ENCODE assay signal across 19 cellular contexts in the genomic region with DNA sequence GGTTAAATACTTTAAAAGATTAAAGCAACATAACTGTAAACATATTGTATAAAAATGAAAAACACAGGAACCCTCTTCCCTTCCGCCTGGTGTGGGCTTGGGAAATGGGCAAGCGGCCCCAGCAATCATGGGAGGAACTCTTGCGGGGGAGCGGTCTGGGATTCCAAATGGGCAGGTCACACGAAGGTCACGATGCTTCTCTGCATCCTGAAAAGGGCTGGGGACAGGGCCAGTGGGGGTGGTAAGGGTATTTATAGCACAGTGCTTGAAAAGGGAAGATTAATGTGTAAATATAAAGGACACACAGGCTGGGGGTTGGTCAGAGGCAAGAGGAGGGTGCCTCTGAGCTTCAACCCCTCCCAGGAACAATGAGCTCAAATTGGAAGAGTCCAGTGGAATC. TPM values are rescaled to one million over a fixed set of nuclear protein-coding genes. Genes with fewer than 3 reads are reported as not detected.
DNase-seq lines count a peak whose midpoint lies in the region; ATAC-seq and TF ChIP-seq lines count a peak whose summit lies in the region.
"Had no signal": no experiment of that assay in that cellular context is flagged by ENCODE, and none has a peak within 500 bp of the region (broad histone marks: within the 10 kb centered on the region; RNA-seq: fewer than 3 reads in every experiment).

No MANE protein-coding gene starts in this region.

- H3K4me1 Mint-ChIP-seq in naive thymus-derived CD4-positive, alpha-beta T cell, result peaks cover 22 to 39% (median 30%) of the 10 kb centered on the region in 7 donors

- no peak for ATAC-seq in Panc1
- no peak for ATAC-seq in naive thymus-derived CD4-positive, alpha-beta T cell
- no peak for ATAC-seq in left lobe of liver
- ATAC-seq: activated CD8-positive, alpha-beta memory T cell treated with anti-CD3 and anti-CD28 coated beads, Interleukin-2, amount 10 ng/mL, durations not matched to agents 7 days and 5 days; effector memory CD8-positive, alpha-beta T cell had no signal

- POLR2A ChIA-PET in AG04450 (lab: Yijun Ruan, JAX) (no interaction called here), Panc1 (lab: Charles Lee) (no interaction called here)
- POLR2A ChIA-PET in naive thymus-derived CD4-positive, alpha-beta T cell (lab: Charles Lee), result interaction anchor here (0.6 kb wide), 1 partner anchor 396 kb away, joined by 4 read pairs; no protein-coding TSS in a partner anchor

- CTCF ChIA-PET in AG04450 (lab: Charles Lee) (interaction anchor here (0.7 kb wide), 1 partner anchor 138 kb away, joined by 3 read pairs; no protein-coding TSS in a partner anchor), Panc1 (lab: Charles Lee) (no interaction called here)
- CTCF ChIA-PET in naive thymus-derived CD4-positive, alpha-beta T cell (lab: Charles Lee), result no interaction called here

- H3K27ac ChIP-seq in AG04450 (ENCODE audit: low read depth, low read length), result peak overlapping the region; percentile 33
- H3K27ac ChIP-seq in Panc1 (ENCODE audit: low read length), result no peak overlapping the region
- H3K27ac ChIP-seq in naive thymus-derived CD4-positive, alpha-beta T cell (ENCODE audit: low read depth, low read length), result no peak overlapping the region
- H3K27ac ChIP-seq: prostate gland had no signal

- peaks cover 4% of the 10 kb centered on the region for H3K36me3 ChIP-seq in Panc1 (ENCODE audit: control insufficient read depth, insufficient read depth, low read length)
- peaks cover 0 to 34% (median 6%) of the 10 kb centered on the region in 3 experiments for H3K36me3 ChIP-seq in naive thymus-derived CD4-positive, alpha-beta T cell (ENCODE audit: control insufficient read depth in 2 of 3, insufficient read depth in 3 of 3, low read length in 3 of 3)
- H3K36me3 ChIP-seq: prostate gland had no signal

- peaks cover 0 to 34% (median 29%) of the 10 kb centered on the region in 5 donors for H3K36me3 Mint-ChIP-seq in naive thymus-derived CD4-positive, alpha-beta T cell

- no peak overlapping the region for H3K4me3 Mint-ChIP-seq in naive thymus-derived CD4-positive, alpha-beta T cell
- H3K4me3 Mint-ChIP-seq: activated B cell treated with CpG ODN at 0.5 μM for 24 hours; activated CD8-positive, alpha-beta memory T cell treated with anti-CD3 and anti-CD28 coated beads, Interleukin-2, amount 10 ng/mL, durations not matched to agents 7 days and 5 days; effector memory CD8-positive, alpha-beta T cell had no signal

- DNase-seq in AG04450 (ENCODE audit: low read depth, low spot score) (no peak), Panc1 (ENCODE audit: low read depth, low spot score) (no peak), fibroblast of the aortic adventitia (ENCODE audit: low read depth) (peak; percentile 33), posterior cingulate gyrus (no peak), left lobe of liver (ENCODE audit: low spot score) (no peak), NCI-H748 treated with DMSO at 0.1 percent for 48 hours (lab: John Stamatoyannopoulos, UW) (no peak)
- DNase-seq in naive thymus-derived CD4-positive, alpha-beta T cell, result no peak
- no peak for DNase-seq in NK-92 treated with Interleukin-12 subunit alpha and Interleukin-12 subunit beta, amount 100 ng/mL, for 24 hours (lab: John Stamatoyannopoulos, UW)
- DNase-seq: activated B cell treated with CpG ODN at 0.5 μM for 24 hours; activated CD8-positive, alpha-beta memory T cell treated with anti-CD3 and anti-CD28 coated beads, Interleukin-2, amount 10 ng/mL, durations not matched to agents 7 days and 5 days; activated naive CD4-positive, alpha-beta T cell; COR-L47; effector memory CD8-positive, alpha-beta T cell; KBM-7; NCI-H1436 treated with DMSO at 0.1 percent for 48 hours had no signal

- BruUV-seq in Panc1 (replicated peaks; lab: Mats Ljungman, UMichigan), result TSS peak; percentile 70

- H3K27me3 Mint-ChIP-seq in naive thymus-derived CD4-positive, alpha-beta T cell, result no peaks in the 10 kb centered on the region
- H3K27me3 Mint-ChIP-seq: activated B cell treated with CpG ODN at 0.5 μM for 24 hours; activated CD8-positive, alpha-beta memory T cell treated with anti-CD3 and anti-CD28 coated beads, Interleukin-2, amount 10 ng/mL, durations not matched to agents 7 days and 5 days; effector memory CD8-positive, alpha-beta T cell had no signal

- H3K9me3 Mint-ChIP-seq in naive thymus-derived CD4-positive, alpha-beta T cell, result peaks cover 0 to 2% (median 0%) of the 10 kb centered on the region in 11 donors
- H3K9me3 Mint-ChIP-seq: activated B cell treated with CpG ODN at 0.5 μM for 24 hours; effector memory CD8-positive, alpha-beta T cell had no signal

- H3K27me3 ChIP-seq in AG04450 (ENCODE audit: control insufficient read depth, insufficient read depth, low read length) (no peaks in the 10 kb centered on the region), Panc1 (ENCODE audit: control insufficient read depth, insufficient read depth, low read length) (no peaks in the 10 kb centered on the region)
- H3K27me3 ChIP-seq in naive thymus-derived CD4-positive, alpha-beta T cell (ENCODE audit: control insufficient read depth in 2 of 2, insufficient read depth in 2 of 2, low read length in 2 of 2), result no peaks in the 10 kb centered on the region

- no peak overlapping the region for H3K4me3 ChIP-seq in AG04450 (ENCODE audit: low read depth, low read length)
- H3K4me3 ChIP-seq in Panc1 (ENCODE audit: low read depth in 2 of 2, low read length in 2 of 2), result no peak overlapping the region
- no peak overlapping the region for H3K4me3 ChIP-seq in fibroblast of the aortic adventitia (ENCODE audit: low read depth, low read length)
- H3K4me3 ChIP-seq in naive thymus-derived CD4-positive, alpha-beta T cell (ENCODE audit: low read length), result no peak overlapping the region
- H3K4me3 ChIP-seq: prostate gland had no signal

- peak overlapping the region in 8 of 9 donors; percentile 44 to 83 (median 60) for H3K27ac Mint-ChIP-seq in naive thymus-derived CD4-positive, alpha-beta T cell
- H3K27ac Mint-ChIP-seq: activated CD8-positive, alpha-beta memory T cell treated with anti-CD3 and anti-CD28 coated beads, Interleukin-2, amount 10 ng/mL, durations not matched to agents 7 days and 5 days had no signal

- no peaks in the 10 kb centered on the region for H3K4me1 ChIP-seq in Panc1 (ENCODE audit: control insufficient read depth, insufficient read depth, low read length)
- H3K4me1 ChIP-seq in naive thymus-derived CD4-positive, alpha-beta T cell (ENCODE audit: control insufficient read depth in 2 of 2, insufficient read depth in 2 of 2, low read length in 2 of 2), result peaks cover 0 to 4% of the 10 kb centered on the region in 2 donors
- H3K4me1 ChIP-seq: prostate gland had no signal

- in situ Hi-C loops in Panc1 (cut with HindIII; ENCODE audit: low pct_unique_long_range_greater_than_20kb, low sequenced_read_pairs), result no loop called here

- intact Hi-C loops in Panc1 (cut with micrococcal nuclease; ENCODE audit: unreplicated experiment), result loop anchor here (10.0 kb wide), 1 partner anchor 135 kb away; a partner anchor contains a TSS
- intact Hi-C loops in naive thymus-derived CD4-positive, alpha-beta T cell (cut with micrococcal nuclease), result loop anchor here (5.0 to 10.0 kb wide), 2 partner anchors 1358 to 1825 kb away; no protein-coding TSS in a partner anchor
- intact Hi-C loops in posterior cingulate gyrus (cut with DNase I), result no loop called here

- H3K9me3 ChIP-seq in AG04450 (ENCODE audit: control insufficient read depth, insufficient read depth, low read length), result no peaks in the 10 kb centered on the region
- no peaks in the 10 kb centered on the region for H3K9me3 ChIP-seq in Panc1 (ENCODE audit: control insufficient read depth, insufficient read depth, low read depth, low read length)
- H3K9me3 ChIP-seq in naive thymus-derived CD4-positive, alpha-beta T cell (ENCODE audit: control insufficient read depth in 2 of 3, low read length in 3 of 3), result no peaks in the 10 kb centered on the region
- H3K9me3 ChIP-seq: prostate gland had no signal

- TF ChIP-seq CTCF in AG04450 (IDR thresholded peaks at IDR 0.05; ENCODE audit: low read depth, low read length), result no peak
- no peak for TF ChIP-seq CTCF in Panc1 (IDR thresholded peaks at IDR 0.05)
- no peak for TF ChIP-seq CTCF in fibroblast of the aortic adventitia (IDR thresholded peaks at IDR 0.05; ENCODE audit: insufficient read depth, low read length)

RNA-seq across cellular contexts. Expression of a gene that starts 46.9 kb away (rescaled TPM):
- not detected in 2 replicates for polyA plus RNA-seq in AG04450 (2011; rRNA removed)
- not detected in 2 replicates for polyA minus RNA-seq in AG04450 (2011; rRNA and poly(A)+ RNA removed)
- total RNA-seq in Panc1 (2021; ENCODE audit: unreplicated experiment) (not detected), fibroblast of the aortic adventitia (ENCODE audit: low replicate concordance) (not detected in 2 replicates), left lobe of liver (not detected)
- not detected for polyA plus RNA-seq in Panc1 (2012; ENCODE audit: insufficient read length)
- not detected for total RNA-seq in naive thymus-derived CD4-positive, alpha-beta T cell
- not detected for polyA plus RNA-seq in naive thymus-derived CD4-positive, alpha-beta T cell
- total RNA-seq: A673; activated B cell treated with CpG ODN at 0.5 μM for 24 hours; activated CD8-positive, alpha-beta memory T cell treated with anti-CD3 and anti-CD28 coated beads, Interleukin-2, amount 10 ng/mL, durations not matched to agents 7 days and 5 days; glomerular endothelial cell; mononuclear cell; prostate gland had no signal
